Comparison of ENCODE assay signal across 7 cellular contexts in genomic region chr2:44171442-44171841, GRCh38. TPM values are rescaled to one million over a fixed set of nuclear protein-coding genes. Genes with fewer than 3 reads are reported as not detected.
DNase-seq lines count a peak whose midpoint lies in the region; ATAC-seq and TF ChIP-seq lines count a peak whose summit lies in the region.
"Not testable (repeated sequence)": the region's sequence is repeated elsewhere in the genome, so short reads cannot be mapped to it uniquely, and the experiment has no call there.

No MANE protein-coding gene starts in this region.

- POLR2A ChIA-PET in Panc1 (lab: Charles Lee), result interaction anchor here (0.6 to 0.9 kb wide), 2 partner anchors 11 to 73 kb away, joined by 3 to 4 read pairs; no protein-coding TSS in a partner anchor

- H3K4me2 ChIP-seq in GM23338, result peak overlapping the region; percentile 83
- H3K4me2 ChIP-seq in smooth muscle cell, result peak overlapping the region; percentile 88

- H3K27me3 Mint-ChIP-seq in GM23338 (ENCODE audit: insufficient read depth, low read depth, poor library complexity), result peaks cover 15% of the 10 kb centered on the region
- H3K27me3 Mint-ChIP-seq in activated T-cell treated with anti-CD3 and anti-CD28 coated beads, Interleukin-2, amount 50 U/mL, for 4 hours (ENCODE audit: low read depth); central memory CD8-positive, alpha-beta T cell; naive B cell: not testable (repeated sequence)

- H3K4me3 ChIP-seq in GM23338, result peak overlapping the region; percentile 66
- peak overlapping the region; percentile 90 to 99 for H3K4me3 ChIP-seq in Panc1 (ENCODE audit: low read depth in 2 of 2, low read length in 2 of 2)
- H3K4me3 ChIP-seq in left ventricle myocardium inferior, result peak overlapping the region; percentile 98
- H3K4me3 ChIP-seq in smooth muscle cell, result peak overlapping the region; percentile 79

- in situ Hi-C loops in Panc1 (cut with HindIII; ENCODE audit: low pct_unique_long_range_greater_than_20kb, low sequenced_read_pairs), result not testable (repeated sequence)

- H3K36me3 Mint-ChIP-seq in GM23338 (ENCODE audit: low read depth), result peaks cover 41% of the 10 kb centered on the region
- H3K36me3 Mint-ChIP-seq in activated T-cell treated with anti-CD3 and anti-CD28 coated beads, Interleukin-2, amount 50 U/mL, for 4 hours (ENCODE audit: insufficient read depth), result not testable (repeated sequence)
- H3K36me3 Mint-ChIP-seq in central memory CD8-positive, alpha-beta T cell (ENCODE audit: insufficient read depth), result peaks cover 27% of the 10 kb centered on the region
- peaks cover 5 to 15% of the 10 kb centered on the region in 2 donors for H3K36me3 Mint-ChIP-seq in naive B cell

- H3K27me3 ChIP-seq in GM23338 (ENCODE audit: insufficient read depth); Panc1 (ENCODE audit: control insufficient read depth, insufficient read depth, low read length); left ventricle myocardium inferior (ENCODE audit: low read depth); smooth muscle cell (ENCODE audit: low read depth): not testable (repeated sequence)

- H4K20me1 ChIP-seq in GM23338 (replicated peaks; ENCODE audit: insufficient read depth) (peaks cover 15% of the 10 kb centered on the region), smooth muscle cell (ENCODE audit: low read depth) (peaks cover 71% of the 10 kb centered on the region)

- not testable (repeated sequence) for H3K9ac ChIP-seq in smooth muscle cell (ENCODE audit: low read depth)

- not testable (repeated sequence) for BruUV-seq in Panc1 (replicated peaks; lab: Mats Ljungman, UMichigan)

- WGBS in smooth muscle cell (ENCODE audit: low lambda C conversion rate), result 71% methylated on average over 8 of the region's 8 CpGs

- not testable (repeated sequence) for ATAC-seq in GM23338; Panc1; activated T-cell treated with anti-CD3 and anti-CD28 coated beads, Interleukin-2, amount 50 U/mL, for 4 hours; central memory CD8-positive, alpha-beta T cell (replicated peaks; ENCODE audit: extremely low read depth, poor library complexity, severe bottlenecking); naive B cell (ENCODE audit: low read depth in 2 of 2)

- H3K4me3 Mint-ChIP-seq in GM23338, result peak overlapping the region; percentile 91
- H3K4me3 Mint-ChIP-seq in activated T-cell treated with anti-CD3 and anti-CD28 coated beads, Interleukin-2, amount 50 U/mL, for 4 hours, result peak overlapping the region; percentile 97
- H3K4me3 Mint-ChIP-seq in central memory CD8-positive, alpha-beta T cell, result peak overlapping the region; percentile 87
- peak overlapping the region in 7 of 8 donors; percentile 68 to 99 (median 93) for H3K4me3 Mint-ChIP-seq in naive B cell

- CTCF ChIA-PET in Panc1 (lab: Charles Lee), result not testable (repeated sequence)

- H3K4me1 ChIP-seq in GM23338 (ENCODE audit: insufficient read depth), result peaks cover 37% of the 10 kb centered on the region
- H3K4me1 ChIP-seq in Panc1 (ENCODE audit: control insufficient read depth, insufficient read depth, low read length), result not testable (repeated sequence)
- H3K4me1 ChIP-seq in left ventricle myocardium inferior, result peaks cover 59% of the 10 kb centered on the region
- H3K4me1 ChIP-seq in smooth muscle cell (ENCODE audit: low read depth), result peaks cover 13% of the 10 kb centered on the region

- H3K4me1 Mint-ChIP-seq in GM23338, result peaks cover 42% of the 10 kb centered on the region
- peaks cover 60% of the 10 kb centered on the region for H3K4me1 Mint-ChIP-seq in activated T-cell treated with anti-CD3 and anti-CD28 coated beads, Interleukin-2, amount 50 U/mL, for 4 hours (ENCODE audit: low read depth)
- H3K4me1 Mint-ChIP-seq in central memory CD8-positive, alpha-beta T cell, result peaks cover 63% of the 10 kb centered on the region
- H3K4me1 Mint-ChIP-seq in naive B cell, result peaks cover 39 to 68% (median 62%) of the 10 kb centered on the region in 3 donors

- peak overlapping the region; percentile 84 for H3K27ac Mint-ChIP-seq in GM23338
- H3K27ac Mint-ChIP-seq in central memory CD8-positive, alpha-beta T cell (ENCODE audit: low read depth), result peak overlapping the region; percentile 52
- peak overlapping the region in 1 of 6 donors; percentile 15 for H3K27ac Mint-ChIP-seq in naive B cell

- H2AFZ ChIP-seq in GM23338; smooth muscle cell (ENCODE audit: low read depth): not testable (repeated sequence)

- DNase-seq in GM23338 (ENCODE audit: low spot score); Panc1 (ENCODE audit: low read depth, low spot score); activated T-cell treated with anti-CD3 and anti-CD28 coated beads, Interleukin-2, amount 50 U/mL, for 4 hours; central memory CD8-positive, alpha-beta T cell (ENCODE audit: low spot score in 2 of 2); left ventricle myocardium inferior; naive B cell; smooth muscle cell (lab: John Stamatoyannopoulos, UW; ENCODE audit: unreplicated experiment): not testable (repeated sequence)

- not testable (repeated sequence) for TF ChIP-seq CTCF in GM23338 (conservative IDR thresholded peaks at IDR 0.05; ENCODE audit: low read depth in 2 of 2); Panc1 (IDR thresholded peaks at IDR 0.05); left ventricle myocardium inferior (IDR thresholded peaks at IDR 0.05; ENCODE audit: borderline replicate concordance); smooth muscle cell (IDR thresholded peaks at IDR 0.05; ENCODE audit: borderline replicate concordance, insufficient read depth, poor library complexity, severe bottlenecking)

- not testable (repeated sequence) for H3K9me3 Mint-ChIP-seq in GM23338; activated T-cell treated with anti-CD3 and anti-CD28 coated beads, Interleukin-2, amount 50 U/mL, for 4 hours; central memory CD8-positive, alpha-beta T cell; naive B cell

- H3K79me2 ChIP-seq in GM23338 (replicated peaks; ENCODE audit: insufficient read depth), result peaks cover 77% of the 10 kb centered on the region
- H3K79me2 ChIP-seq in smooth muscle cell (ENCODE audit: low read depth), result peaks cover 62% of the 10 kb centered on the region

- intact Hi-C loops in Panc1 (cut with micrococcal nuclease; ENCODE audit: unreplicated experiment); left ventricle myocardium inferior (cut with micrococcal nuclease): not testable (repeated sequence)

- H3K27ac ChIP-seq in GM23338 (ENCODE audit: low read depth), result not testable (repeated sequence)
- peak overlapping the region; percentile 95 for H3K27ac ChIP-seq in Panc1 (ENCODE audit: low read length)
- H3K27ac ChIP-seq in left ventricle myocardium inferior (replicated peaks), result peak overlapping the region; percentile 94
- peak overlapping the region; percentile 92 for H3K27ac ChIP-seq in smooth muscle cell (ENCODE audit: low read depth)

- H3K9me3 ChIP-seq in Panc1 (ENCODE audit: control insufficient read depth, insufficient read depth, low read depth, low read length); left ventricle myocardium inferior (replicated peaks); smooth muscle cell (replicated peaks; ENCODE audit: low read depth): not testable (repeated sequence)

- not testable (repeated sequence) for H3K36me3 ChIP-seq in GM23338 (ENCODE audit: insufficient read depth); Panc1 (ENCODE audit: control insufficient read depth, insufficient read depth, low read length); left ventricle myocardium inferior; smooth muscle cell (ENCODE audit: low read depth)

- not testable (repeated sequence) for H3F3A ChIP-seq in GM23338 (replicated peaks; ENCODE audit: low read depth); smooth muscle cell (ENCODE audit: low read depth)

- not testable (repeated sequence) for H3K9me2 ChIP-seq in GM23338 (ENCODE audit: insufficient read depth)

RNA-seq across cellular contexts. Expression of gene PPM1B, which starts 2.8 kb away (rescaled TPM):
- 134 and 137 TPM in 2 replicates for total RNA-seq in GM23338 (2014; rRNA removed; shearing (Covaris generic))
- 93.1 and 112 TPM in 2 replicates for polyA plus RNA-seq in GM23338 (2016; fragmentation: Nextera tagmentation; extraction: Ambion mirVana)
- 36.0 TPM for total RNA-seq in Panc1 (2021; ENCODE audit: unreplicated experiment)
- polyA plus RNA-seq in Panc1 (2012; ENCODE audit: insufficient read length), result 32.7 TPM
- total RNA-seq in activated T-cell treated with anti-CD3 and anti-CD28 coated beads, Interleukin-2, amount 50 U/mL, for 4 hours, result 10 to 100 TPM; 25.5 to 32.2 (median 32.1) TPM
- 56.2 TPM for total RNA-seq in left ventricle myocardium inferior
- polyA plus RNA-seq in naive B cell (ENCODE audit: low read depth in 6 of 6), result 10 to 100 TPM; 45.1 to 74.3 (median 54.9) TPM
- total RNA-seq in smooth muscle cell, result 27.0 and 40.0 TPM in 2 replicates
- 20.8 and 21.5 TPM in 2 replicates for polyA plus RNA-seq in smooth muscle cell
